In genomic region chr3:72212396-72212795, GRCh38 we compare ENCODE assay signal across 8 cellular contexts.
"Had no signal": no experiment of that assay in that cellular context is flagged by ENCODE, and none has a peak within 500 bp of the region (broad histone marks: within the 10 kb centered on the region; RNA-seq: fewer than 3 reads in every experiment).

No MANE protein-coding gene starts in this region.

- DNase-seq: GDM1, GF-D8 had no signal

- FAIRE-seq: G401.6, GM12878, GM12891, GM12892, GM18507, GM19239 had no signal

- ATAC-seq: GM12878 had no signal

- H3K4me3 ChIP-seq: GM12878 had no signal
